Comparison of ENCODE assay signal across 11 cellular contexts in genomic region chr11:58676563-58677135, GRCh38. TPM values are rescaled to one million over a fixed set of nuclear protein-coding genes. Genes with fewer than 3 reads are reported as not detected.
"Had no signal": no experiment of that assay in that cellular context is flagged by ENCODE, and none has a peak within 500 bp of the region (broad histone marks: within the 10 kb centered on the region; RNA-seq: fewer than 3 reads in every experiment).

No MANE protein-coding gene starts in this region.

- H3K4me3 ChIP-seq: GM23248, GM23338, HAP-1 had no signal

- FAIRE-seq: H1, H54 had no signal

- H3K4me1 ChIP-seq: HAP-1 had no signal

- H3K4me2 ChIP-seq: GM23338 had no signal

- H3K4me3 Mint-ChIP-seq: GM23338, H9, HFFc6 had no signal

- H3K36me3 ChIP-seq: HAP-1 had no signal

- H3K9ac ChIP-seq: GM23248 had no signal

- H3K27ac Mint-ChIP-seq: GM23338, H9, HFFc6 had no signal

- H3K9me3 ChIP-seq: HAP-1 had no signal

- H3K4me1 Mint-ChIP-seq: GM23338, H9 had no signal

- DNase-seq: GM23248, GOT3, H7, H9, HCEC 1CT, HFFc6 had no signal

- H3K27ac ChIP-seq: GM23248 had no signal

- H3K9me3 Mint-ChIP-seq: HFFc6 had no signal

RNA-seq across cellular contexts. Expression of gene GLYAT, which starts 55.1 kb away (rescaled TPM):
- total RNA-seq: GM23248, H1, H4, H7, H9, HFFc6 had no signal
- polyA plus RNA-seq: GM23248, GM23338, H1 had no signal
